17 cellular contexts compared by ENCODE assay signal in genomic region chr10:97522071-97522470, GRCh38. TPM values are rescaled to one million over a fixed set of nuclear protein-coding genes. Genes with fewer than 3 reads are reported as not detected.
"Had no signal": no experiment of that assay in that cellular context is flagged by ENCODE, and none has a peak within 500 bp of the region (broad histone marks: within the 10 kb centered on the region; RNA-seq: fewer than 3 reads in every experiment).

No MANE protein-coding gene starts in this region.

- H3K36me3 Mint-ChIP-seq: activated naive CD4-positive, alpha-beta T cell treated with anti-CD3 and anti-CD28 coated beads, Interleukin-2, amount 50 U/mL, for 72 hours; memory B cell; naive thymus-derived CD8-positive, alpha-beta T cell had no signal

- H3K9me3 ChIP-seq: colonic mucosa, esophagus squamous epithelium, mucosa of descending colon, right lobe of liver had no signal

- H3K27me3 Mint-ChIP-seq: progenitor cell of endocrine pancreas had no signal

- H3K4me3 Mint-ChIP-seq: activated CD8-positive, alpha-beta T cell treated with anti-CD3 and anti-CD28 coated beads, Interleukin-2, amount 10 ng/mL, durations not matched to agents 7 days and 5 days; activated T-cell treated with anti-CD3 and anti-CD28 coated beads, Interleukin-2, amount 50 U/mL, for 72 hours; memory B cell; naive thymus-derived CD8-positive, alpha-beta T cell had no signal

- H3K27ac ChIP-seq: colonic mucosa, esophagus squamous epithelium, right lobe of liver had no signal

- DNase-seq: activated CD4-positive, alpha-beta T cell treated with anti-CD3 and anti-CD28 coated beads for 4 hours; activated CD8-positive, alpha-beta memory T cell treated with anti-CD3 and anti-CD28 coated beads, Interleukin-2, amount 50 U/mL, for 4 hours; activated CD8-positive, alpha-beta T cell treated with anti-CD3 and anti-CD28 coated beads, Interleukin-2, amount 10 ng/mL, durations not matched to agents 7 days and 5 days; activated gamma-delta T cell; activated T-cell treated with anti-CD3 and anti-CD28 coated beads, Interleukin-2, amount 50 U/mL, for 72 hours; central memory CD4-positive, alpha-beta T cell; colonic mucosa; esophagus squamous epithelium; mucosa of descending colon; naive thymus-derived CD8-positive, alpha-beta T cell; occipital lobe; right lobe of liver; stimulated activated CD4-positive, alpha-beta T cell treated with anti-CD3 and anti-CD28 coated beads, Interleukin-12 subunit alpha, Interleukin-12 subunit beta, amount 100 ng/mL, for 4 hours; stimulated activated CD4-positive, alpha-beta T cell treated with anti-CD3 and anti-CD28 coated beads, Interleukin-2, amount 100 ng/mL, for 24 hours had no signal

- H3K27ac Mint-ChIP-seq: activated CD8-positive, alpha-beta T cell treated with anti-CD3 and anti-CD28 coated beads, Interleukin-2, amount 10 ng/mL, durations not matched to agents 7 days and 5 days; activated naive CD4-positive, alpha-beta T cell treated with anti-CD3 and anti-CD28 coated beads, Interleukin-2, amount 50 U/mL, for 72 hours; activated T-cell treated with anti-CD3 and anti-CD28 coated beads, Interleukin-2, amount 50 U/mL, for 72 hours; memory B cell; progenitor cell of endocrine pancreas had no signal

- H3K4me3 ChIP-seq: colonic mucosa, esophagus squamous epithelium, mucosa of descending colon, right lobe of liver had no signal

- H3K4me1 ChIP-seq: colonic mucosa, right lobe of liver had no signal

- H3K27me3 ChIP-seq: colonic mucosa, esophagus squamous epithelium, right lobe of liver had no signal

- ATAC-seq: activated CD8-positive, alpha-beta T cell treated with anti-CD3 and anti-CD28 coated beads, Interleukin-2, amount 10 ng/mL, durations not matched to agents 7 days and 5 days; activated naive CD4-positive, alpha-beta T cell treated with anti-CD3 and anti-CD28 coated beads, Interleukin-2, amount 50 U/mL, for 72 hours; activated T-cell treated with anti-CD3 and anti-CD28 coated beads, Interleukin-2, amount 50 U/mL, for 72 hours; mucosa of descending colon; naive thymus-derived CD8-positive, alpha-beta T cell had no signal

- H3K36me3 ChIP-seq: colonic mucosa, esophagus squamous epithelium, right lobe of liver had no signal

- H3K9me3 Mint-ChIP-seq: activated naive CD4-positive, alpha-beta T cell treated with anti-CD3 and anti-CD28 coated beads, Interleukin-2, amount 50 U/mL, for 72 hours; activated T-cell treated with anti-CD3 and anti-CD28 coated beads, Interleukin-2, amount 50 U/mL, for 72 hours; memory B cell; naive thymus-derived CD8-positive, alpha-beta T cell had no signal

- H3K4me1 Mint-ChIP-seq: naive thymus-derived CD8-positive, alpha-beta T cell had no signal

RNA-seq across cellular contexts. Expression of gene ANKRD2, which starts 50.5 kb away (rescaled TPM):
- total RNA-seq: activated T-cell treated with anti-CD3 and anti-CD28 coated beads, Interleukin-2, amount 50 U/mL, for 72 hours; naive thymus-derived CD8-positive, alpha-beta T cell; occipital lobe; progenitor cell of endocrine pancreas had no signal
- polyA plus RNA-seq: naive thymus-derived CD8-positive, alpha-beta T cell had no signal
